In genomic region chr2:42791606-42792005, GRCh38 we compare ENCODE assay signal across 10 cellular contexts. TPM values are rescaled to one million over a fixed set of nuclear protein-coding genes. Genes with fewer than 3 reads are reported as not detected.
DNase-seq lines count a peak whose midpoint lies in the region; ATAC-seq and TF ChIP-seq lines count a peak whose summit lies in the region.
"Had no signal": no experiment of that assay in that cellular context is flagged by ENCODE, and none has a peak within 500 bp of the region (broad histone marks: within the 10 kb centered on the region; RNA-seq: fewer than 3 reads in every experiment).

No MANE protein-coding gene starts in this region.

- no peaks in the 10 kb centered on the region for H3K36me3 Mint-ChIP-seq in neural crest cell (ENCODE audit: low read depth)

- H3K27me3 ChIP-seq in duodenal mucosa (ENCODE audit: control insufficient read depth in 1 of 2, insufficient read depth in 2 of 2, low read length in 2 of 2) (no peaks in the 10 kb centered on the region), uterus (no peaks in the 10 kb centered on the region)

- TF ChIP-seq POLR2A in uterus (IDR thresholded peaks at IDR 0.05), result no peak

- no peak for ATAC-seq in Right ventricle myocardium superior (ENCODE audit: poor library complexity)
- ATAC-seq in GM18868 (IDR thresholded peaks at IDR 0.05; ENCODE audit: unreplicated experiment), result no peak
- no peak for ATAC-seq in GM18867 (IDR thresholded peaks at IDR 0.05; ENCODE audit: unreplicated experiment)

- H3K4me3 Mint-ChIP-seq in neural crest cell, result peak overlapping the region; percentile 85

- H3K4me1 ChIP-seq in duodenal mucosa (ENCODE audit: control insufficient read depth in 1 of 2, insufficient read depth in 2 of 2, low read length in 2 of 2), result peaks cover 30 to 40% of the 10 kb centered on the region in 2 donors
- no peaks in the 10 kb centered on the region for H3K4me1 ChIP-seq in uterus

- H3K36me3 ChIP-seq in duodenal mucosa (ENCODE audit: control insufficient read depth in 1 of 2, insufficient read depth in 2 of 2, low read length in 2 of 2), result no peaks in the 10 kb centered on the region
- no peaks in the 10 kb centered on the region for H3K36me3 ChIP-seq in uterus

- peak; percentile 47 for DNase-seq in cardiac septum (ENCODE audit: low spot score)
- DNase-seq in Right ventricle myocardium superior, result no peak
- DNase-seq in neural crest cell (ENCODE audit: low read depth, low spot score), result no peak
- DNase-seq in uterus, result no peak
- DNase-seq in activated effector memory CD4-positive, alpha-beta T cell treated with Interleukin-2 at 50 U/mL for 16 hours, result no peak
- DNase-seq: kidney glomerular epithelial cell, NCI-H2081 treated with DMSO at 0.1 percent for 48 hours had no signal

- H3K27me3 Mint-ChIP-seq in neural crest cell (ENCODE audit: low read depth), result peaks cover 18% of the 10 kb centered on the region

- TF ChIP-seq CTCF in neural crest cell (conservative IDR thresholded peaks at IDR 0.05) (no peak), uterus (IDR thresholded peaks at IDR 0.05) (no peak)

- H3K4me3 ChIP-seq in duodenal mucosa (ENCODE audit: low read depth in 1 of 2, low read length in 2 of 2) (peak overlapping the region; percentile 83 to 84), uterus (peak overlapping the region; percentile 45 to 79)

- no peaks in the 10 kb centered on the region for H3K9me3 Mint-ChIP-seq in neural crest cell

- H3K9me3 ChIP-seq in duodenal mucosa (ENCODE audit: control insufficient read depth in 1 of 2, low read length in 2 of 2) (no peaks in the 10 kb centered on the region), uterus (no peaks in the 10 kb centered on the region)

- intact Hi-C loops in cardiac septum (cut with DNase I), result loop anchor here (2.0 kb wide), 1 partner anchor 19 kb away; no protein-coding TSS in a partner anchor
- intact Hi-C loops in Right ventricle myocardium superior (cut with DNase I), result no loop called here
- intact Hi-C loops in uterus (cut with DNase I; ENCODE audit: low total_unique reads), result no loop called here

- peak overlapping the region; percentile 87 to 95 for H3K9ac ChIP-seq in duodenal mucosa (ENCODE audit: low read depth in 1 of 2, low read length in 2 of 2)

- H3K27ac ChIP-seq in duodenal mucosa (ENCODE audit: low read depth, low read length), result no peak overlapping the region
- peak overlapping the region; percentile 89 to 97 for H3K27ac ChIP-seq in uterus

- H3K4me1 Mint-ChIP-seq in neural crest cell, result peaks cover 32% of the 10 kb centered on the region

- no peak overlapping the region for H3K27ac Mint-ChIP-seq in neural crest cell (ENCODE audit: unreplicated experiment)

RNA-seq across cellular contexts. Expression of gene HAAO, which starts 0.8 kb away (rescaled TPM):
- total RNA-seq in cardiac septum (2.5 TPM), Right ventricle myocardium superior (2.3 TPM), neural crest cell (3.5 and 4.9 TPM in 2 replicates), uterus (10 to 100 TPM in 3 of 4 donors, 1 to 10 TPM in 1; 3.1 to 25.1 (median 20.8) TPM)

RNA-seq across cellular contexts. Expression of gene OXER1, which starts 27.7 kb away (rescaled TPM):
- 0.94 TPM for total RNA-seq in cardiac septum
- total RNA-seq in Right ventricle myocardium superior, result 0.40 TPM
- 1.7 and 1.8 TPM in 2 replicates for total RNA-seq in neural crest cell
- total RNA-seq in uterus, result 1 to 10 TPM in 2 of 4 donors, not detected in 2; 1.9 to 5.4 TPM
